In genomic region chr2:86741889-86742498, GRCh38 we compare ENCODE assay signal across 1 cellular context. TPM values are rescaled to one million over a fixed set of nuclear protein-coding genes. Genes with fewer than 3 reads are reported as not detected.
"Had no signal": no experiment of that assay in that cellular context is flagged by ENCODE, and none has a peak within 500 bp of the region (broad histone marks: within the 10 kb centered on the region; RNA-seq: fewer than 3 reads in every experiment).

No MANE protein-coding gene starts in this region.

RNA-seq across cellular contexts. Expression of gene CD8A, which starts 48.7 kb away (rescaled TPM):
- total RNA-seq: cardiac muscle cell had no signal
- polyA plus RNA-seq: cardiac muscle cell had no signal
